3 cellular contexts compared by ENCODE assay signal in the genomic region with DNA sequence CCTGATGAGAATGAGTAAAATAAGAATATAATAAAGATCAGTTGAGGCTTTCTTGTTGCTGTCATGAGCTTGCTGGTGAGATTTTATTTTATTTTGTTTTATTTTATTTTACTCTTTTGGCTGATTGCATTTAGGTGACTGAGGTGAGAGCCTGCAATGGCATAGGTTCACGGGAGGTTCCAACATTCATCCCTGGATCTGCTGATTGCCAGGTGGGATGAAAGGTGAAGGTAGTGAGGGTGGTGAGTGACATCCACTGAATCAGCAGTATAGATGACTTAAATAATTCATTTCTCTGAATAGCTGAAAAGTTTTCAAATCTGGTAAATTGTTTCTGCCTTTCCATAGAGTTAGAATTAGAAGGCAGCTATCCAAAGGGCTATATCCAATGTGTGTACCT.
"Had no signal": no experiment of that assay in that cellular context is flagged by ENCODE, and none has a peak within 500 bp of the region (broad histone marks: within the 10 kb centered on the region; RNA-seq: fewer than 3 reads in every experiment).

No MANE protein-coding gene starts in this region.

- DNase-seq: GDM1, GF-D8 had no signal

- H3K4me3 ChIP-seq: GM12878 had no signal

- ATAC-seq: GM12878 had no signal
